ENCODE assay signal across 25 cellular contexts in genomic region chr3:104887069-104887468, GRCh38.
A peak's percentile ranks its signal among the peaks of the same experiment; 100 is the strongest.
DNase-seq lines count a peak whose midpoint lies in the region; ATAC-seq and TF ChIP-seq lines count a peak whose summit lies in the region.
"Had no signal": no experiment of that assay in that cellular context is flagged by ENCODE, and none has a peak within 500 bp of the region (broad histone marks: within the 10 kb centered on the region; RNA-seq: fewer than 3 reads in every experiment).

No MANE protein-coding gene starts in this region.

- no peaks in the 10 kb centered on the region for H3K4me1 Mint-ChIP-seq in MCF 10A (ENCODE audit: insufficient read depth, unreplicated experiment)
- no peaks in the 10 kb centered on the region for H3K4me1 Mint-ChIP-seq in CD8-positive, alpha-beta T cell (ENCODE audit: low read depth)
- H3K4me1 Mint-ChIP-seq: activated CD4-positive, alpha-beta memory T cell treated with anti-CD3 and anti-CD28 coated beads, Interleukin-2, amount 10 ng/mL, durations not matched to agents 7 days and 5 days; activated naive CD4-positive, alpha-beta T cell treated with anti-CD3 and anti-CD28 coated beads, Interleukin-2, amount 50 U/mL, for 24 hours; brain had no signal

- H3K27me3 Mint-ChIP-seq in MCF 10A (ENCODE audit: insufficient read depth, unreplicated experiment) = no peaks in the 10 kb centered on the region
- H3K27me3 Mint-ChIP-seq in CD8-positive, alpha-beta T cell (ENCODE audit: low read depth) = no peaks in the 10 kb centered on the region
- H3K27me3 Mint-ChIP-seq: activated CD4-positive, alpha-beta memory T cell treated with anti-CD3 and anti-CD28 coated beads, Interleukin-2, amount 10 ng/mL, durations not matched to agents 7 days and 5 days; activated naive CD4-positive, alpha-beta T cell treated with anti-CD3 and anti-CD28 coated beads, Interleukin-2, amount 50 U/mL, for 24 hours; IgD-negative memory B cell had no signal

- H4K20me1 ChIP-seq in mammary epithelial cell (ENCODE audit: insufficient read depth, low read length) = no peaks in the 10 kb centered on the region

- H3K4me1 ChIP-seq in mammary epithelial cell (ENCODE audit: insufficient read depth, low read length) = peaks cover 4% of the 10 kb centered on the region
- H3K4me1 ChIP-seq in CD8-positive, alpha-beta T cell (ENCODE audit: insufficient read depth, low read length) = no peaks in the 10 kb centered on the region
- H3K4me1 ChIP-seq: gastroesophageal sphincter, right atrium auricular region, tibial artery had no signal

- in situ Hi-C loops in mammary epithelial cell (cut with MboI; ENCODE audit: low sequenced_read_pairs in 2 of 2) = no loop called here
- in situ Hi-C loops in brain microvascular endothelial cell (cut with HindIII; ENCODE audit: low pct_ligation_motif_present, low sequenced_read_pairs) = no loop called here

- no peak overlapping the region for H3K27ac ChIP-seq in mammary epithelial cell (ENCODE audit: insufficient read depth, low read depth, low read length)
- peak overlapping the region; percentile 16 for H3K27ac ChIP-seq in brain microvascular endothelial cell
- H3K27ac ChIP-seq in CD8-positive, alpha-beta T cell (ENCODE audit: low read depth, low read length) = no peak overlapping the region
- H3K27ac ChIP-seq: gastroesophageal sphincter, right atrium auricular region, tibial artery had no signal

- ATAC-seq in HG02588 (IDR thresholded peaks at IDR 0.05; ENCODE audit: unreplicated experiment) (no peak), HG03354 (IDR thresholded peaks at IDR 0.05; ENCODE audit: poor library complexity, severe bottlenecking, unreplicated experiment) (no peak)
- ATAC-seq in CD8-positive, alpha-beta T cell = no peak
- ATAC-seq: gastroesophageal sphincter, GM23338 had no signal

- DNase-seq in mammary epithelial cell (peak; percentile 38), MCF 10A (ENCODE audit: unreplicated experiment) (no peak), MV-4-11 (lab: John Stamatoyannopoulos, UW) (peak; percentile 88), brain microvascular endothelial cell (peak; percentile 44), NCI-H1092 treated with DMSO at 0.1 percent for 48 hours (lab: John Stamatoyannopoulos, UW) (no peak)
- no peak for DNase-seq in CD8-positive, alpha-beta T cell
- DNase-seq: activated CD4-positive, alpha-beta memory T cell treated with anti-CD3 and anti-CD28 coated beads, Interleukin-2, amount 10 ng/mL, durations not matched to agents 7 days and 5 days; activated T-cell treated with anti-CD3 and anti-CD28 coated beads, Interleukin-2, amount 50 U/mL, for 48 hours; DMS 273 treated with DMSO at 0.1 percent for 48 hours; NCI-H1092; NCI-H748 treated with DMSO at 0.1 percent for 48 hours; RPMI8226; stimulated activated CD4-positive, alpha-beta T cell treated with anti-CD3 and anti-CD28 coated beads, Interleukin-15, amount 100 ng/mL, for 24 hours; stimulated activated naive CD4-positive, alpha-beta T cell; T-helper 1 cell; tibial artery had no signal

- intact Hi-C loops in mammary epithelial cell (cut with micrococcal nuclease) = no loop called here
- intact Hi-C loops in MCF 10A (cut with micrococcal nuclease) = no loop called here
- intact Hi-C loops in CD8-positive, alpha-beta T cell (cut with DNase I, micrococcal nuclease) = no loop called here

- H3K4me2 ChIP-seq in mammary epithelial cell (ENCODE audit: insufficient read depth, low read depth, low read length) = no peak overlapping the region
- H3K4me2 ChIP-seq: GM23338 had no signal

- WGBS in mammary epithelial cell (ENCODE audit: low coverage, missing lambda C conversion rate) = 56% methylated on average over 3 of the region's 3 CpGs

- H3K4me3 ChIP-seq in mammary epithelial cell (replicated peaks in 1 of 3; ENCODE audit: insufficient read depth in 1 of 3, low read depth in 2 of 3, low read length in 3 of 3) = no peak overlapping the region
- H3K4me3 ChIP-seq in brain microvascular endothelial cell (ENCODE audit: low read depth, low read length) = no peak overlapping the region
- H3K4me3 ChIP-seq in CD8-positive, alpha-beta T cell (ENCODE audit: low read depth, low read length) = no peak overlapping the region
- H3K4me3 ChIP-seq: gastroesophageal sphincter, GM23338, right atrium auricular region, tibial artery had no signal

- no peaks in the 10 kb centered on the region for H3K36me3 Mint-ChIP-seq in MCF 10A (ENCODE audit: insufficient read depth, unreplicated experiment)
- H3K36me3 Mint-ChIP-seq in CD8-positive, alpha-beta T cell = no peaks in the 10 kb centered on the region
- H3K36me3 Mint-ChIP-seq: activated naive CD4-positive, alpha-beta T cell treated with anti-CD3 and anti-CD28 coated beads, Interleukin-2, amount 50 U/mL, for 24 hours; brain; CD14-positive monocyte; IgD-negative memory B cell had no signal

- peak overlapping the region; percentile 55 for H2AFZ ChIP-seq in mammary epithelial cell (ENCODE audit: low read depth, low read length)

- dilution Hi-C loops in mammary epithelial cell (cut with HindIII; ENCODE audit: low sequenced_read_pairs) = no loop called here

- no TSS peak for BruUV-seq in mammary epithelial cell (replicated peaks; lab: Mats Ljungman, UMichigan)
- BruUV-seq in MCF 10A (replicated peaks; lab: Mats Ljungman, UMichigan) = no TSS peak

- H3K79me2 ChIP-seq in mammary epithelial cell (ENCODE audit: insufficient read depth, low read length) = no peaks in the 10 kb centered on the region

- no peaks in the 10 kb centered on the region for H3K27me3 ChIP-seq in mammary epithelial cell (ENCODE audit: insufficient read depth, low read length)
- no peaks in the 10 kb centered on the region for H3K27me3 ChIP-seq in brain microvascular endothelial cell (replicated peaks)
- no peaks in the 10 kb centered on the region for H3K27me3 ChIP-seq in CD8-positive, alpha-beta T cell (ENCODE audit: insufficient read depth, low read length)
- H3K27me3 ChIP-seq: gastroesophageal sphincter, right atrium auricular region, tibial artery had no signal

- no peaks in the 10 kb centered on the region for H3K9me3 Mint-ChIP-seq in MCF 10A (ENCODE audit: unreplicated experiment)
- H3K9me3 Mint-ChIP-seq in CD8-positive, alpha-beta T cell = no peaks in the 10 kb centered on the region
- H3K9me3 Mint-ChIP-seq: activated CD4-positive, alpha-beta memory T cell treated with anti-CD3 and anti-CD28 coated beads, Interleukin-2, amount 10 ng/mL, durations not matched to agents 7 days and 5 days; activated naive CD4-positive, alpha-beta T cell treated with anti-CD3 and anti-CD28 coated beads, Interleukin-2, amount 50 U/mL, for 24 hours; brain; IgD-negative memory B cell had no signal

- no peak overlapping the region for H3K9ac ChIP-seq in mammary epithelial cell (ENCODE audit: insufficient read depth, low read length)

- H3K4me3 Mint-ChIP-seq in MCF 10A (ENCODE audit: unreplicated experiment) = no peak overlapping the region
- H3K4me3 Mint-ChIP-seq in CD8-positive, alpha-beta T cell = no peak overlapping the region
- H3K4me3 Mint-ChIP-seq: activated CD4-positive, alpha-beta memory T cell treated with anti-CD3 and anti-CD28 coated beads, Interleukin-2, amount 10 ng/mL, durations not matched to agents 7 days and 5 days; activated naive CD4-positive, alpha-beta T cell treated with anti-CD3 and anti-CD28 coated beads, Interleukin-2, amount 50 U/mL, for 24 hours; brain; CD14-positive monocyte; GM23338 had no signal

- POLR2A ChIA-PET in MCF 10A (lab: Yijun Ruan, JAX) = no interaction called here
- POLR2A ChIA-PET in CD8-positive, alpha-beta T cell (lab: Charles Lee) = no interaction called here

- TF ChIP-seq CTCF in mammary epithelial cell (conservative IDR thresholded peaks at IDR 0.05 in 1 of 2, IDR thresholded peaks at IDR 0.05 in 1 of 2; ENCODE audit: extremely low read depth in 1 of 2, insufficient read depth in 1 of 2, low read depth in 1 of 2, low read length in 2 of 2) = no peak
- no peak for TF ChIP-seq CTCF in MCF 10A (IDR thresholded peaks at IDR 0.05; ENCODE audit: unreplicated experiment)
- no peak for TF ChIP-seq CTCF in brain microvascular endothelial cell (IDR thresholded peaks at IDR 0.05; ENCODE audit: low read depth, low read length, missing control alignments)
- TF ChIP-seq CTCF in CD8-positive, alpha-beta T cell (IDR thresholded peaks at IDR 0.05) = no peak

- no peak overlapping the region for H3K27ac Mint-ChIP-seq in MCF 10A (ENCODE audit: low read depth, unreplicated experiment)
- no peak overlapping the region for H3K27ac Mint-ChIP-seq in CD8-positive, alpha-beta T cell
- H3K27ac Mint-ChIP-seq: activated CD4-positive, alpha-beta memory T cell treated with anti-CD3 and anti-CD28 coated beads, Interleukin-2, amount 10 ng/mL, durations not matched to agents 7 days and 5 days; activated naive CD4-positive, alpha-beta T cell treated with anti-CD3 and anti-CD28 coated beads, Interleukin-2, amount 50 U/mL, for 24 hours; brain; CD14-positive monocyte; GM23338; IgD-negative memory B cell had no signal

- CTCF ChIA-PET in mammary epithelial cell (lab: Charles Lee; ENCODE audit: low non-redundant PET) (no interaction called here), MCF 10A (lab: Yijun Ruan, JAX) (no interaction called here)
- CTCF ChIA-PET in CD8-positive, alpha-beta T cell (lab: Charles Lee) = no interaction called here

- H3K9me3 ChIP-seq in mammary epithelial cell (replicated peaks; ENCODE audit: insufficient read depth, low read length) = no peaks in the 10 kb centered on the region
- H3K9me3 ChIP-seq in CD8-positive, alpha-beta T cell (ENCODE audit: low read length) = no peaks in the 10 kb centered on the region
- H3K9me3 ChIP-seq: gastroesophageal sphincter, right atrium auricular region, tibial artery had no signal

- no peaks in the 10 kb centered on the region for H3K36me3 ChIP-seq in mammary epithelial cell (ENCODE audit: insufficient read depth, low read length)
- no peaks in the 10 kb centered on the region for H3K36me3 ChIP-seq in brain microvascular endothelial cell (replicated peaks)
- no peaks in the 10 kb centered on the region for H3K36me3 ChIP-seq in CD8-positive, alpha-beta T cell (ENCODE audit: insufficient read depth, low read length)
- H3K36me3 ChIP-seq: gastroesophageal sphincter, right atrium auricular region, tibial artery had no signal

Comparison
In these comparisons a context has a peak if more than half of its experiments do, and no peak if none do; other contexts are left out.
1. DNase-seq: peak in mammary epithelial cell (single experiment), MV-4-11 (single experiment) and brain microvascular endothelial cell (single experiment); none in MCF 10A (single experiment), NCI-H1092 treated with DMSO at 0.1 percent for 48 hours (single experiment) and CD8-positive, alpha-beta T cell (0 of 7).